ENCODE assay signal across 7 cellular contexts in genomic region chr2:170409164-170409535, GRCh38.
DNase-seq lines count a peak whose midpoint lies in the region; ATAC-seq, FAIRE-seq and TF ChIP-seq lines count a peak whose summit lies in the region.

No MANE protein-coding gene starts in this region.

- DNase-seq in GM12892 (ENCODE audit: insufficient read length), result peak; percentile 18
- peak; percentile 50 for DNase-seq in NCI-H2029 (lab: John Stamatoyannopoulos, UW)
- DNase-seq in T-helper 9 cell, result peak; percentile 67
- peak; percentile 49 for DNase-seq in astrocyte of the cerebellum (ENCODE audit: low read depth)
- DNase-seq in iPS DF 6.9 (ENCODE audit: low read depth, low spot score), result peak; percentile 43
- peak; percentile 45 for DNase-seq in smooth muscle cell of the brain vasculature (ENCODE audit: low read depth, low spot score)

- in situ Hi-C loops in astrocyte of the cerebellum (cut with HindIII; ENCODE audit: low sequenced_read_pairs), result loop anchor here (25.0 kb wide), 2 partner anchors 303 to 403 kb away; partner anchors contain the start of genes GAD1 and SP5

- H3K27me3 ChIP-seq in iPS DF 6.9 (ENCODE audit: control insufficient read depth, insufficient read depth, low read length), result no peaks in the 10 kb centered on the region

- TF ChIP-seq POLR2A in GM12892 (IDR thresholded peaks at IDR 0.05; ENCODE audit: low read depth, low read length), result no peak

- no peaks in the 10 kb centered on the region for H3K9me3 ChIP-seq in iPS DF 6.9 (ENCODE audit: control insufficient read depth, insufficient read depth, low read length)

- H3K4me1 ChIP-seq in iPS DF 6.9 (ENCODE audit: control insufficient read depth, insufficient read depth, low read length), result peaks cover 3% of the 10 kb centered on the region; the same call in 1 of the 2 replicates

- H3K36me3 ChIP-seq in iPS DF 6.9 (ENCODE audit: control insufficient read depth, insufficient read depth, low read length), result no peaks in the 10 kb centered on the region

- peak; percentile 80 for TF ChIP-seq CTCF in astrocyte of the cerebellum (IDR thresholded peaks at IDR 0.05; ENCODE audit: low read depth, low read length, missing control alignments)

- peak; percentile 76 for FAIRE-seq in GM12892 (lab: Jason Lieb, UNC)

- ATAC-seq in HG03097 (IDR thresholded peaks at IDR 0.05; ENCODE audit: low FRiP score, unreplicated experiment), result no peak

- no peak overlapping the region for H3K4me3 ChIP-seq in astrocyte of the cerebellum (ENCODE audit: low read depth, low read length)
- no peak overlapping the region for H3K4me3 ChIP-seq in iPS DF 6.9 (ENCODE audit: low read length)

- WGBS in iPS DF 6.9 (ENCODE audit: insufficient coverage, insufficient read length), result no CpG with 5 or more reads among the region's 9 CpGs

- H3K27ac ChIP-seq in iPS DF 6.9 (ENCODE audit: low read length), result no peak overlapping the region
